ENCODE assay signal across 1 cellular context in the genomic region with DNA sequence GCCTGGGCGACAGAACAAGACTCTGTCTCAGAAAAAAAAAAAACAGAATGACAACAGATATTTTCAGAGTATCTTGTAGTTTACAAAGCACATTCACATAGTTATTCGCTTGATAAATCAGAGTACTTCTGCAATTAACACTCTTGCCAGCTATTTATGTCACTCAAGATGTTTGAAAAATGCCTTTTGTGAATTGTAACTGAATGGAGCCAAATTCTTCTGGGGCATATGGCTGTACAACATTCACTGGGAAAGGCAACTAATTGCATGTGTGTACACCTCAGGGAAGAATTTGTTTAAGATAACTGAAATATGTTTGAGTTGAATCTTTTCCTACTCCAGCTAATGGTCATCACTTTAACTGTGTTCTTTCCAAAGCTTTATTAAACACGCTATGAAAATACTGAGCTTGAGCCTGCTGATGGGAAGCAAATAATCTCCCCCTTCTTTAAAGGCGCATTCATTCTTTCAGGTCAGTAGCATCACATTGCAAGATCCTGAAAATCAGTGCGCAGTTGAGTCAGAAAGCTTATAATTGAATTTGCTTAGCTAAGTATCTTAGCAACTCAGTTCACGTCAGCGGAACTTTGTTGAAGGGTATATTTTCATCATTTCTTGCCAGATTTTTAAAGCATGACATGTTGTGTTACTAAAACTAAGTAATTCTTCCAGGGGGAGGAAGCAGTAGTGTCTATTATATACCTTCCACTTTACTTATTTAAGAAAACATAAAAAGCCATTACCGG.
TF ChIP-seq lines count a peak whose summit lies in the region.

No MANE protein-coding gene starts in this region.

TF ChIP-seq in WTC11, 78 proteins besides CTCF, POLR2A, EP300 and RAD21 (continued from another document):
- TF ChIP-seq, protein P1, sequence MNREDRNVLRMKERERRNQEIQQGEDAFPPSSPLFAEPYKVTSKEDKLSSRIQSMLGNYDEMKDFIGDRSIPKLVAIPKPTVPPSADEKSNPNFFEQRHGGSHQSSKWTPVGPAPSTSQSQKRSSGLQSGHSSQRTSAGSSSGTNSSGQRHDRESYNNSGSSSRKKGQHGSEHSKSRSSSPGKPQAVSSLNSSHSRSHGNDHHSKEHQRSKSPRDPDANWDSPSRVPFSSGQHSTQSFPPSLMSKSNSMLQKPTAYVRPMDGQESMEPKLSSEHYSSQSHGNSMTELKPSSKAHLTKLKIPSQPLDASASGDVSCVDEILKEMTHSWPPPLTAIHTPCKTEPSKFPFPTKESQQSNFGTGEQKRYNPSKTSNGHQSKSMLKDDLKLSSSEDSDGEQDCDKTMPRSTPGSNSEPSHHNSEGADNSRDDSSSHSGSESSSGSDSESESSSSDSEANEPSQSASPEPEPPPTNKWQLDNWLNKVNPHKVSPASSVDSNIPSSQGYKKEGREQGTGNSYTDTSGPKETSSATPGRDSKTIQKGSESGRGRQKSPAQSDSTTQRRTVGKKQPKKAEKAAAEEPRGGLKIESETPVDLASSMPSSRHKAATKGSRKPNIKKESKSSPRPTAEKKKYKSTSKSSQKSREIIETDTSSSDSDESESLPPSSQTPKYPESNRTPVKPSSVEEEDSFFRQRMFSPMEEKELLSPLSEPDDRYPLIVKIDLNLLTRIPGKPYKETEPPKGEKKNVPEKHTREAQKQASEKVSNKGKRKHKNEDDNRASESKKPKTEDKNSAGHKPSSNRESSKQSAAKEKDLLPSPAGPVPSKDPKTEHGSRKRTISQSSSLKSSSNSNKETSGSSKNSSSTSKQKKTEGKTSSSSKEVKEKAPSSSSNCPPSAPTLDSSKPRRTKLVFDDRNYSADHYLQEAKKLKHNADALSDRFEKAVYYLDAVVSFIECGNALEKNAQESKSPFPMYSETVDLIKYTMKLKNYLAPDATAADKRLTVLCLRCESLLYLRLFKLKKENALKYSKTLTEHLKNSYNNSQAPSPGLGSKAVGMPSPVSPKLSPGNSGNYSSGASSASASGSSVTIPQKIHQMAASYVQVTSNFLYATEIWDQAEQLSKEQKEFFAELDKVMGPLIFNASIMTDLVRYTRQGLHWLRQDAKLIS (CRISPR knock-in tag; IDR thresholded peaks at IDR 0.05; ENCODE audit: borderline replicate concordance), result no peak
- TF ChIP-seq, protein P2, sequence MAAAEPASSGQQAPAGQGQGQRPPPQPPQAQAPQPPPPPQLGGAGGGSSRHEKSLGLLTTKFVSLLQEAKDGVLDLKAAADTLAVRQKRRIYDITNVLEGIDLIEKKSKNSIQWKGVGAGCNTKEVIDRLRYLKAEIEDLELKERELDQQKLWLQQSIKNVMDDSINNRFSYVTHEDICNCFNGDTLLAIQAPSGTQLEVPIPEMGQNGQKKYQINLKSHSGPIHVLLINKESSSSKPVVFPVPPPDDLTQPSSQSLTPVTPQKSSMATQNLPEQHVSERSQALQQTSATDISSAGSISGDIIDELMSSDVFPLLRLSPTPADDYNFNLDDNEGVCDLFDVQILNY (CRISPR knock-in tag; IDR thresholded peaks at IDR 0.05), result no peak
